Comparison of ENCODE assay signal across 26 cellular contexts in genomic region chr1:224931605-224932004, GRCh38.
"Had no signal": no experiment of that assay in that cellular context is flagged by ENCODE, and none has a peak within 500 bp of the region (broad histone marks: within the 10 kb centered on the region; RNA-seq: fewer than 3 reads in every experiment).

No MANE protein-coding gene starts in this region.

- H3K9ac ChIP-seq: parathyroid adenoma had no signal

- H3K36me3 ChIP-seq: esophagus squamous epithelium, heart right ventricle, left lung, neutrophil, right lobe of liver, thoracic aorta, tibial nerve, upper lobe of left lung had no signal

- H3K27ac ChIP-seq: coronary artery, esophagus squamous epithelium, heart right ventricle, left lung, neutrophil, parathyroid adenoma, right lobe of liver, thoracic aorta, tibial nerve, upper lobe of left lung had no signal

- DNase-seq: dermis blood vessel endothelial cell; effector memory CD4-positive, alpha-beta T cell; erythroblast; esophagus squamous epithelium; foreskin melanocyte; glutamatergic neuron; heart right ventricle; hippocampal formation; left cardiac atrium; left lung; mesendoderm; midbrain; naive thymus-derived CD4-positive, alpha-beta T cell; right lobe of liver; small intestine; stimulated activated CD4-positive, alpha-beta T cell treated with anti-CD3 and anti-CD28 coated beads, Interleukin-15, amount 100 ng/mL, for 24 hours; stimulated activated CD4-positive, alpha-beta T cell treated with anti-CD3 and anti-CD28 coated beads, Interleukin-2, amount 100 ng/mL, for 48 hours; stimulated activated naive B cell treated with anti-CD40 and anti-IgM and Interleukin-4, amounts not matched to agents 10 μg/mL and 1 μg/mL and 100 μg/mL, for 72 hours; upper lobe of left lung had no signal

- H3K4me3 Mint-ChIP-seq: naive thymus-derived CD4-positive, alpha-beta T cell; stimulated activated naive B cell treated with anti-CD40 and anti-IgM and Interleukin-4, amounts not matched to agents 10 μg/mL and 1 μg/mL and 100 μg/mL, for 72 hours; stimulated activated naive CD8-positive, alpha-beta T cell treated with anti-CD3 and anti-CD28 coated beads, Interleukin-15, Interleukin-2, amounts not matched to agents 100 ng/mL and 50 ng/mL, for 24 hours had no signal

- H3K27ac Mint-ChIP-seq: progenitor cell of endocrine pancreas; stimulated activated naive B cell treated with anti-CD40 and anti-IgM and Interleukin-4, amounts not matched to agents 10 μg/mL and 1 μg/mL and 100 μg/mL, for 72 hours; stimulated activated naive CD8-positive, alpha-beta T cell treated with anti-CD3 and anti-CD28 coated beads, Interleukin-15, Interleukin-2, amounts not matched to agents 100 ng/mL and 50 ng/mL, for 24 hours had no signal

- H3K27me3 Mint-ChIP-seq: progenitor cell of endocrine pancreas had no signal

- ATAC-seq: heart right ventricle; left cardiac atrium; left lung; naive thymus-derived CD4-positive, alpha-beta T cell; right lobe of liver; stimulated activated naive B cell treated with anti-CD40 and anti-IgM and Interleukin-4, amounts not matched to agents 10 μg/mL and 1 μg/mL and 100 μg/mL, for 72 hours had no signal

- H2AFZ ChIP-seq: parathyroid adenoma had no signal

- H3K27me3 ChIP-seq: right lobe of liver, upper lobe of left lung had no signal

- H3K79me2 ChIP-seq: parathyroid adenoma had no signal

- H3K4me3 ChIP-seq: coronary artery, esophagus squamous epithelium, heart right ventricle, left lung, right lobe of liver, thoracic aorta, tibial nerve, upper lobe of left lung had no signal

- H3K4me1 ChIP-seq: left lung, parathyroid adenoma had no signal
